ENCODE assay signal across 1 cellular context in genomic region chr16:2159052-2159838, GRCh38.
TF ChIP-seq lines count a peak whose summit lies in the region.

No MANE protein-coding gene starts in this region.

TF ChIP-seq in GM23338, 12 proteins besides CTCF, POLR2A, EP300 and RAD21:
- TF ChIP-seq, protein P1, sequence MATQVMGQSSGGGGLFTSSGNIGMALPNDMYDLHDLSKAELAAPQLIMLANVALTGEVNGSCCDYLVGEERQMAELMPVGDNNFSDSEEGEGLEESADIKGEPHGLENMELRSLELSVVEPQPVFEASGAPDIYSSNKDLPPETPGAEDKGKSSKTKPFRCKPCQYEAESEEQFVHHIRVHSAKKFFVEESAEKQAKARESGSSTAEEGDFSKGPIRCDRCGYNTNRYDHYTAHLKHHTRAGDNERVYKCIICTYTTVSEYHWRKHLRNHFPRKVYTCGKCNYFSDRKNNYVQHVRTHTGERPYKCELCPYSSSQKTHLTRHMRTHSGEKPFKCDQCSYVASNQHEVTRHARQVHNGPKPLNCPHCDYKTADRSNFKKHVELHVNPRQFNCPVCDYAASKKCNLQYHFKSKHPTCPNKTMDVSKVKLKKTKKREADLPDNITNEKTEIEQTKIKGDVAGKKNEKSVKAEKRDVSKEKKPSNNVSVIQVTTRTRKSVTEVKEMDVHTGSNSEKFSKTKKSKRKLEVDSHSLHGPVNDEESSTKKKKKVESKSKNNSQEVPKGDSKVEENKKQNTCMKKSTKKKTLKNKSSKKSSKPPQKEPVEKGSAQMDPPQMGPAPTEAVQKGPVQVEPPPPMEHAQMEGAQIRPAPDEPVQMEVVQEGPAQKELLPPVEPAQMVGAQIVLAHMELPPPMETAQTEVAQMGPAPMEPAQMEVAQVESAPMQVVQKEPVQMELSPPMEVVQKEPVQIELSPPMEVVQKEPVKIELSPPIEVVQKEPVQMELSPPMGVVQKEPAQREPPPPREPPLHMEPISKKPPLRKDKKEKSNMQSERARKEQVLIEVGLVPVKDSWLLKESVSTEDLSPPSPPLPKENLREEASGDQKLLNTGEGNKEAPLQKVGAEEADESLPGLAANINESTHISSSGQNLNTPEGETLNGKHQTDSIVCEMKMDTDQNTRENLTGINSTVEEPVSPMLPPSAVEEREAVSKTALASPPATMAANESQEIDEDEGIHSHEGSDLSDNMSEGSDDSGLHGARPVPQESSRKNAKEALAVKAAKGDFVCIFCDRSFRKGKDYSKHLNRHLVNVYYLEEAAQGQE (IDR thresholded peaks at IDR 0.05; ENCODE audit: unreplicated experiment) = no peak
- no peak for TF ChIP-seq ETS1 (IDR thresholded peaks at IDR 0.05)
- no peak for TF ChIP-seq EZH2 (IDR thresholded peaks at IDR 0.05; ENCODE audit: low read depth, unreplicated experiment)
- TF ChIP-seq STAT1 (IDR thresholded peaks at IDR 0.05; ENCODE audit: unreplicated experiment) = no peak
- no peak for TF ChIP-seq ZNF331 (CRISPR knock-in tag; IDR thresholded peaks at IDR 0.05; ENCODE audit: low read depth)
- TF ChIP-seq CREB1 (CRISPR knock-in tag; IDR thresholded peaks at IDR 0.05; ENCODE audit: low read depth) = no peak
- TF ChIP-seq, protein P2, sequence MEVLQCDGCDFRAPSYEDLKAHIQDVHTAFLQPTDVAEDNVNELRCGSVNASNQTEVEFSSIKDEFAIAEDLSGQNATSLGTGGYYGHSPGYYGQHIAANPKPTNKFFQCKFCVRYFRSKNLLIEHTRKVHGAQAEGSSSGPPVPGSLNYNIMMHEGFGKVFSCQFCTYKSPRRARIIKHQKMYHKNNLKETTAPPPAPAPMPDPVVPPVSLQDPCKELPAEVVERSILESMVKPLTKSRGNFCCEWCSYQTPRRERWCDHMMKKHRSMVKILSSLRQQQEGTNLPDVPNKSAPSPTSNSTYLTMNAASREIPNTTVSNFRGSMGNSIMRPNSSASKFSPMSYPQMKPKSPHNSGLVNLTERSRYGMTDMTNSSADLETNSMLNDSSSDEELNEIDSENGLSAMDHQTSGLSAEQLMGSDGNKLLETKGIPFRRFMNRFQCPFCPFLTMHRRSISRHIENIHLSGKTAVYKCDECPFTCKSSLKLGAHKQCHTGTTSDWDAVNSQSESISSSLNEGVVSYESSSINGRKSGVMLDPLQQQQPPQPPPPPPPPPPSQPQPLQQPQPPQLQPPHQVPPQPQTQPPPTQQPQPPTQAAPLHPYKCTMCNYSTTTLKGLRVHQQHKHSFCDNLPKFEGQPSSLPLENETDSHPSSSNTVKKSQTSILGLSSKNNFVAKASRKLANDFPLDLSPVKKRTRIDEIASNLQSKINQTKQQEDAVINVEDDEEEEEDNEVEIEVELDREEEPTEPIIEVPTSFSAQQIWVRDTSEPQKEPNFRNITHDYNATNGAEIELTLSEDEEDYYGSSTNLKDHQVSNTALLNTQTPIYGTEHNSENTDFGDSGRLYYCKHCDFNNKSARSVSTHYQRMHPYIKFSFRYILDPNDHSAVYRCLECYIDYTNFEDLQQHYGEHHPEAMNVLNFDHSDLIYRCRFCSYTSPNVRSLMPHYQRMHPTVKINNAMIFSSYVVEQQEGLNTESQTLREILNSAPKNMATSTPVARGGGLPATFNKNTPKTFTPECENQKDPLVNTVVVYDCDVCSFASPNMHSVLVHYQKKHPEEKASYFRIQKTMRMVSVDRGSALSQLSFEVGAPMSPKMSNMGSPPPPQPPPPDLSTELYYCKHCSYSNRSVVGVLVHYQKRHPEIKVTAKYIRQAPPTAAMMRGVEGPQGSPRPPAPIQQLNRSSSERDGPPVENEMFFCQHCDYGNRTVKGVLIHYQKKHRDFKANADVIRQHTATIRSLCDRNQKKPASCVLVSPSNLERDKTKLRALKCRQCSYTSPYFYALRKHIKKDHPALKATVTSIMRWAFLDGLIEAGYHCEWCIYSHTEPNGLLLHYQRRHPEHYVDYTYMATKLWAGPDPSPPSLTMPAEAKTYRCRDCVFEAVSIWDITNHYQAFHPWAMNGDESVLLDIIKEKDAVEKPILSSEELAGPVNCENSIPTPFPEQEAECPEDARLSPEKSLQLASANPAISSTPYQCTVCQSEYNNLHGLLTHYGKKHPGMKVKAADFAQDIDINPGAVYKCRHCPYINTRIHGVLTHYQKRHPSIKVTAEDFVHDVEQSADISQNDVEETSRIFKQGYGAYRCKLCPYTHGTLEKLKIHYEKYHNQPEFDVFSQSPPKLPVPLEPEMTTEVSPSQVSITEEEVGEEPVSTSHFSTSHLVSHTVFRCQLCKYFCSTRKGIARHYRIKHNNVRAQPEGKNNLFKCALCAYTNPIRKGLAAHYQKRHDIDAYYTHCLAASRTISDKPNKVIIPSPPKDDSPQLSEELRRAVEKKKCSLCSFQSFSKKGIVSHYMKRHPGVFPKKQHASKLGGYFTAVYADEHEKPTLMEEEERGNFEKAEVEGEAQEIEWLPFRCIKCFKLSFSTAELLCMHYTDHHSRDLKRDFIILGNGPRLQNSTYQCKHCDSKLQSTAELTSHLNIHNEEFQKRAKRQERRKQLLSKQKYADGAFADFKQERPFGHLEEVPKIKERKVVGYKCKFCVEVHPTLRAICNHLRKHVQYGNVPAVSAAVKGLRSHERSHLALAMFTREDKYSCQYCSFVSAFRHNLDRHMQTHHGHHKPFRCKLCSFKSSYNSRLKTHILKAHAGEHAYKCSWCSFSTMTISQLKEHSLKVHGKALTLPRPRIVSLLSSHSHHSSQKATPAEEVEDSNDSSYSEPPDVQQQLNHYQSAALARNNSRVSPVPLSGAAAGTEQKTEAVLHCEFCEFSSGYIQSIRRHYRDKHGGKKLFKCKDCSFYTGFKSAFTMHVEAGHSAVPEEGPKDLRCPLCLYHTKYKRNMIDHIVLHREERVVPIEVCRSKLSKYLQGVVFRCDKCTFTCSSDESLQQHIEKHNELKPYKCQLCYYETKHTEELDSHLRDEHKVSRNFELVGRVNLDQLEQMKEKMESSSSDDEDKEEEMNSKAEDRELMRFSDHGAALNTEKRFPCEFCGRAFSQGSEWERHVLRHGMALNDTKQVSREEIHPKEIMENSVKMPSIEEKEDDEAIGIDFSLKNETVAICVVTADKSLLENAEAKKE (CRISPR knock-in tag; IDR thresholded peaks at IDR 0.05) = no peak
- no peak for TF ChIP-seq NANOG (IDR thresholded peaks at IDR 0.05; ENCODE audit: borderline replicate concordance)
- no peak for TF ChIP-seq EZH2phosphoT487 (IDR thresholded peaks at IDR 0.05; ENCODE audit: unreplicated experiment)
